In genomic region chr11:116847612-116848011, GRCh38 we compare ENCODE assay signal across 32 cellular contexts. TPM values are rescaled to one million over a fixed set of nuclear protein-coding genes. Genes with fewer than 3 reads are reported as not detected.
"Had no signal": no experiment of that assay in that cellular context is flagged by ENCODE, and none has a peak within 500 bp of the region (broad histone marks: within the 10 kb centered on the region; RNA-seq: fewer than 3 reads in every experiment).

No MANE protein-coding gene starts in this region.

- H3K4me3 Mint-ChIP-seq: stimulated activated effector memory CD8-positive, alpha-beta T cell treated with anti-CD3 and anti-CD28 coated beads, Interleukin-12 subunit alpha, Interleukin-12 subunit beta, amount 100 ng/mL, for 72 hours; stimulated activated memory B cell treated with anti-CD40 and anti-IgM and Interleukin-4, amounts not matched to agents 10 μg/mL and 1 μg/mL and 100 μg/mL, for 72 hours; stimulated activated naive B cell treated with anti-CD40 and anti-IgM and Interleukin-4, amounts not matched to agents 10 μg/mL and 1 μg/mL and 100 μg/mL, for 72 hours; stimulated activated naive CD8-positive, alpha-beta T cell treated with anti-CD3 and anti-CD28 coated beads, Interleukin-15, amount 100 ng/mL, for 72 hours; stimulated activated naive CD8-positive, alpha-beta T cell treated with anti-CD3 and anti-CD28 coated beads, Interleukin-15, Interleukin-2, amounts not matched to agents 100 ng/mL and 50 ng/mL, for 24 hours; type B pancreatic cell had no signal

- H3K9me3 Mint-ChIP-seq: stimulated activated effector memory CD8-positive, alpha-beta T cell treated with anti-CD3 and anti-CD28 coated beads, Interleukin-12 subunit alpha, Interleukin-12 subunit beta, amount 100 ng/mL, for 72 hours; stimulated activated memory B cell treated with anti-CD40 and anti-IgM and Interleukin-4, amounts not matched to agents 10 μg/mL and 1 μg/mL and 100 μg/mL, for 72 hours; stimulated activated naive B cell treated with anti-CD40 and anti-IgM and Interleukin-4, amounts not matched to agents 10 μg/mL and 1 μg/mL and 100 μg/mL, for 72 hours; stimulated activated naive CD8-positive, alpha-beta T cell treated with anti-CD3 and anti-CD28 coated beads, Interleukin-15, amount 100 ng/mL, for 72 hours; stimulated activated naive CD8-positive, alpha-beta T cell treated with anti-CD3 and anti-CD28 coated beads, Interleukin-15, Interleukin-2, amounts not matched to agents 100 ng/mL and 50 ng/mL, for 24 hours; type B pancreatic cell had no signal

- H3K27ac Mint-ChIP-seq: stimulated activated effector memory CD8-positive, alpha-beta T cell treated with anti-CD3 and anti-CD28 coated beads, Interleukin-12 subunit alpha, Interleukin-12 subunit beta, amount 100 ng/mL, for 72 hours; stimulated activated memory B cell treated with anti-CD40 and anti-IgM and Interleukin-4, amounts not matched to agents 10 μg/mL and 1 μg/mL and 100 μg/mL, for 72 hours; stimulated activated naive B cell treated with anti-CD40 and anti-IgM and Interleukin-4, amounts not matched to agents 10 μg/mL and 1 μg/mL and 100 μg/mL, for 72 hours; stimulated activated naive CD8-positive, alpha-beta T cell treated with anti-CD3 and anti-CD28 coated beads, Interleukin-15, amount 100 ng/mL, for 72 hours; stimulated activated naive CD8-positive, alpha-beta T cell treated with anti-CD3 and anti-CD28 coated beads, Interleukin-15, Interleukin-2, amounts not matched to agents 100 ng/mL and 50 ng/mL, for 24 hours; type B pancreatic cell had no signal

- DNase-seq: stimulated activated CD4-positive, alpha-beta T cell treated with anti-CD3 and anti-CD28 coated beads, Interleukin-2, amount 100 ng/mL, for 48 hours; stimulated activated CD4-positive, alpha-beta T cell treated with anti-CD3 and anti-CD28 coated beads, Interleukin-4, amount 100 ng/mL, for 1 hour; stimulated activated CD4-positive, alpha-beta T cell treated with anti-CD3 and anti-CD28 coated beads, Interleukin-4, amount 100 ng/mL, for 24 hours; stimulated activated CD4-positive, alpha-beta T cell treated with anti-CD3 and anti-CD28 coated beads, Interleukin-4, amount 100 ng/mL, for 4 hours; stimulated activated CD8-positive, alpha-beta memory T cell treated with anti-CD3 and anti-CD28 coated beads, Interleukin-4, amount 100 ng/mL, for 48 hours; stimulated activated naive B cell treated with anti-CD40 and anti-IgM and Interleukin-4, amounts not matched to agents 10 μg/mL and 1 μg/mL and 100 μg/mL, for 72 hours; stimulated activated naive CD4-positive, alpha-beta T cell; stimulated activated naive CD4-positive, alpha-beta T cell treated with Interleukin-2 at 50 U/mL for 16 hours; stimulated activated naive CD8-positive, alpha-beta T cell treated with anti-CD3 and anti-CD28 coated beads, Interleukin-15, amount 100 ng/mL, for 72 hours; stimulated activated naive CD8-positive, alpha-beta T cell treated with anti-CD3 and anti-CD28 coated beads, Interleukin-15, Interleukin-2, amounts not matched to agents 100 U/mL and 50 U/mL, for 24 hours; stomach; testis; thyroid gland; transverse colon; trophoblast cell; upper lobe of left lung; upper lobe of right lung; uterus had no signal

- H3K9me3 ChIP-seq: stomach, suprapubic skin, testis, thoracic aorta, thyroid gland, tibial artery, tibial nerve, transverse colon, upper lobe of left lung, upper lobe of right lung, uterus, vagina had no signal

- H3K27ac ChIP-seq: stomach, suprapubic skin, testis, thoracic aorta, thyroid gland, tibial artery, tibial nerve, transverse colon, upper lobe of left lung, upper lobe of right lung, uterus, vagina had no signal

- FAIRE-seq: urothelium cell line had no signal

- H3K4me1 ChIP-seq: testis had no signal

- H3K27me3 Mint-ChIP-seq: stimulated activated memory B cell treated with anti-CD40 and anti-IgM and Interleukin-4, amounts not matched to agents 10 μg/mL and 1 μg/mL and 100 μg/mL, for 72 hours; stimulated activated naive B cell treated with anti-CD40 and anti-IgM and Interleukin-4, amounts not matched to agents 10 μg/mL and 1 μg/mL and 100 μg/mL, for 72 hours; stimulated activated naive CD8-positive, alpha-beta T cell treated with anti-CD3 and anti-CD28 coated beads, Interleukin-15, amount 100 ng/mL, for 72 hours; stimulated activated naive CD8-positive, alpha-beta T cell treated with anti-CD3 and anti-CD28 coated beads, Interleukin-15, Interleukin-2, amounts not matched to agents 100 ng/mL and 50 ng/mL, for 24 hours; type B pancreatic cell had no signal

- H3K36me3 ChIP-seq: uterus had no signal

- H3K4me3 ChIP-seq: stomach, suprapubic skin, testis, thoracic aorta, thyroid gland, tibial artery, tibial nerve, transverse colon, upper lobe of left lung, upper lobe of right lung, uterus, vagina had no signal

- H3K27me3 ChIP-seq: stomach, suprapubic skin, testis, thyroid gland, tibial artery, tibial nerve, transverse colon, upper lobe of left lung, upper lobe of right lung, uterus, vagina had no signal

RNA-seq across cellular contexts. Expression of gene APOA1, which starts 10.2 kb away (rescaled TPM):
- total RNA-seq: subcutaneous adipose tissue, thoracic aorta, ureter had no signal

RNA-seq across cellular contexts. Expression of gene APOC3, which starts 17.9 kb away (rescaled TPM):
- total RNA-seq: subcutaneous adipose tissue, temporal lobe, thoracic aorta, thyroid gland, tibial nerve, upper lobe of right lung, urinary bladder, vagina had no signal

RNA-seq across cellular contexts. Expression of gene APOA4, which starts 24.5 kb away (rescaled TPM):
- total RNA-seq: subcutaneous adipose tissue, temporal lobe, testis, thyroid gland, tibial nerve, transverse colon, upper lobe of left lung, upper lobe of right lung, ureter, urinary bladder, uterus, vagina had no signal

RNA-seq across cellular contexts. Expression of gene APOA5, which starts 55.9 kb away (rescaled TPM):
- total RNA-seq: stomach, subcutaneous adipose tissue, temporal lobe, thoracic aorta, thyroid gland, tibial nerve, transverse colon, upper lobe of right lung, ureter, urinary bladder, uterus, vagina had no signal
